3 cellular contexts compared by ENCODE assay signal in genomic region chr2:138101718-138102117, GRCh38.
"Had no signal": no experiment of that assay in that cellular context is flagged by ENCODE, and none has a peak within 500 bp of the region (broad histone marks: within the 10 kb centered on the region; RNA-seq: fewer than 3 reads in every experiment).

No MANE protein-coding gene starts in this region.

- DNase-seq: GDM1, GF-D8 had no signal

- H3K4me3 ChIP-seq: GM12878 had no signal
